ENCODE assay signal across 12 cellular contexts in the genomic region with DNA sequence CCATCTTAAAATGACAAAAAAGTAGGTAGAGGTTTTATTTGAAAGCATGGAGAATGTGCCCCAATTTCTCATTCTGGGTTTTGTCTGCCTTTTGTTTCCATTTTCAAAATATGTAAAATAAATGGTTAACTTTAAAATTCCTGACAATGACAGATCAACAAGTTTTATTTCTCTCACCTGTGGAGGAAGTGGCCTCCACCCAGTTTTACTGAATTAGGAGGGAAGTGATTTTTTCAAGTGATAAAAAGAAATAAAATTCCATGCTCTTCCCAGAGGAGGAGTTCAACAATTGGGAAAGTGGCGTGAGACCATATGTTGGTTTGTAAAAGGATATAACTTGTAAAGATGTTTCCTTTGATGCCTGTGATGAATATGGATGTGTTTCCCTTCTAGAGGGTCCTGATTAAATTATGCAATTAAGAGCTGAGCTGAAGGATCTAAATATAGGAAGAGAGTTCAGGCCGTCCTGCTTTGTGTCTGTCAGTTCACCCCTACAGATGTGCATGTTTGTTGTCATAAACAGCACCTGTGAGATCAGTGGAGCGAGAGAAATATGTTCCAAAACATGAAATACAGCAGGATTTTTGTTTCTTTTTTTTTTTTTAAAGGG. TPM values are rescaled to one million over a fixed set of nuclear protein-coding genes. Genes with fewer than 3 reads are reported as not detected.
DNase-seq lines count a peak whose midpoint lies in the region; ATAC-seq and FAIRE-seq lines count a peak whose summit lies in the region.
"Had no signal": no experiment of that assay in that cellular context is flagged by ENCODE, and none has a peak within 500 bp of the region (broad histone marks: within the 10 kb centered on the region; RNA-seq: fewer than 3 reads in every experiment).

No MANE protein-coding gene starts in this region.

- no peak for DNase-seq in left ventricle myocardium superior
- no peak for DNase-seq in NCI-H1930 (lab: John Stamatoyannopoulos, UW)
- DNase-seq in NCI-H2029 treated with DMSO at 0.1 percent for 48 hours (lab: John Stamatoyannopoulos, UW) = no peak
- no peak for DNase-seq in mucosa of gallbladder (ENCODE audit: low spot score)
- DNase-seq in RCC 7860 (ENCODE audit: low spot score) = no peak
- DNase-seq: activated T-cell treated with anti-CD3 and anti-CD28 coated beads, Interleukin-2, amount 50 U/mL, for 24 hours; CD4-positive, CD25-positive, alpha-beta regulatory T cell; OCI-M1 had no signal

- intact Hi-C loops in left ventricle myocardium superior (cut with micrococcal nuclease) = no loop called here

- ATAC-seq in GM18517 (IDR thresholded peaks at IDR 0.05; ENCODE audit: unreplicated experiment) = peak; percentile 55
- peak; percentile 35 for ATAC-seq in GM21515 (IDR thresholded peaks at IDR 0.05; ENCODE audit: unreplicated experiment)
- ATAC-seq in HG03196 (IDR thresholded peaks at IDR 0.05; ENCODE audit: unreplicated experiment) = peak; percentile 48
- peak; percentile 84 for ATAC-seq in left ventricle myocardium superior

- FAIRE-seq in RCC 7860 (lab: Jason Lieb, UNC) = no peak
- FAIRE-seq: bronchial epithelial cell had no signal

RNA-seq across cellular contexts. Expression of a gene that starts 19.5 kb away (rescaled TPM):
- 12.5 TPM for total RNA-seq in left ventricle myocardium superior
- total RNA-seq in mucosa of gallbladder = 32.5 TPM
